Comparison of ENCODE assay signal across 8 cellular contexts in the genomic region with DNA sequence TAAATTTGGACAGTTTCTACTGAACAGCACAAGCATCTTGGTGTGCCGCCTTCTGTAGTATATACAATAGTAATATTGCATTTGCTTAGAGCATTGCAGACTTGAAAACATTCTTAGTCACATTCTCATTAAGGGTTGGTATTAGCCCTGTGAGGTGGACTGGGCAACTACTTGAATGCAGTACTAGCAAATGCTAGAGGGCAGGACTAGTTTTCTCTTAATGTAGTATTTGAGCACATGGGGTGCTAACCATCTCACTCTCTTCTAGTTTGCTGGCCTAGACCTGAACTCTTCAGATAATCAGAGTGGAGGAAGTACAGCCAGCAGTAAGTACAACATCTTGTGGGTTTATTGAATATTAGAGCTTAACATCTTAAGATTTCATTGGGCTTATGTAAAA. TPM values are rescaled to one million over a fixed set of nuclear protein-coding genes. Genes with fewer than 3 reads are reported as not detected.
DNase-seq lines count a peak whose midpoint lies in the region; ATAC-seq and TF ChIP-seq lines count a peak whose summit lies in the region.

No MANE protein-coding gene starts in this region.

- peaks cover 67% of the 10 kb centered on the region for H3K4me1 Mint-ChIP-seq in activated T-cell treated with anti-CD3 and anti-CD28 coated beads, Interleukin-2, amount 50 U/mL, for 24 hours (ENCODE audit: low read depth)
- peaks cover 35% of the 10 kb centered on the region for H3K4me1 Mint-ChIP-seq in activated naive CD8-positive, alpha-beta T cell (ENCODE audit: low read depth)

- H3K36me3 Mint-ChIP-seq in activated T-cell treated with anti-CD3 and anti-CD28 coated beads, Interleukin-2, amount 50 U/mL, for 24 hours (ENCODE audit: low read depth) = peaks cover 90% of the 10 kb centered on the region
- H3K36me3 Mint-ChIP-seq in activated naive CD8-positive, alpha-beta T cell = peaks cover 11% of the 10 kb centered on the region

- H3K36me3 ChIP-seq in thoracic aorta (peaks cover 11% of the 10 kb centered on the region), prostate gland (no peaks in the 10 kb centered on the region), mucosa of descending colon (ENCODE audit: low read depth) (no peaks in the 10 kb centered on the region)

- peak overlapping the region; percentile 86 for H3K4me3 ChIP-seq in thoracic aorta
- H3K4me3 ChIP-seq in prostate gland = peak overlapping the region in 1 of 2 donors; percentile 78
- no peak overlapping the region for H3K4me3 ChIP-seq in mucosa of descending colon

- 44% methylated on average over 1 of the region's 1 CpG for WGBS in prostate gland

- ATAC-seq in thoracic aorta (ENCODE audit: insufficient number of reproducible peaks, low FRiP score, low read depth) = no peak
- ATAC-seq in HG03045 (IDR thresholded peaks at IDR 0.05; ENCODE audit: unreplicated experiment) = no peak
- ATAC-seq in mucosa of descending colon = no peak

- H3K9me3 Mint-ChIP-seq in activated T-cell treated with anti-CD3 and anti-CD28 coated beads, Interleukin-2, amount 50 U/mL, for 24 hours = no peaks in the 10 kb centered on the region
- no peaks in the 10 kb centered on the region for H3K9me3 Mint-ChIP-seq in activated naive CD8-positive, alpha-beta T cell (ENCODE audit: low read depth)

- no peaks in the 10 kb centered on the region for H3K27me3 Mint-ChIP-seq in activated T-cell treated with anti-CD3 and anti-CD28 coated beads, Interleukin-2, amount 50 U/mL, for 24 hours
- H3K27me3 Mint-ChIP-seq in activated naive CD8-positive, alpha-beta T cell = no peaks in the 10 kb centered on the region

- H3K27ac ChIP-seq in thoracic aorta (peak overlapping the region in 1 of 2 donors; percentile 99), prostate gland (no peak overlapping the region)

- H3K9me3 ChIP-seq in thoracic aorta (no peaks in the 10 kb centered on the region), prostate gland (no peaks in the 10 kb centered on the region), mucosa of descending colon (no peaks in the 10 kb centered on the region)

- H3K27me3 ChIP-seq in thoracic aorta (replicated peaks; ENCODE audit: insufficient read depth) (no peaks in the 10 kb centered on the region), prostate gland (replicated peaks; ENCODE audit: insufficient read depth) (no peaks in the 10 kb centered on the region)

- TF ChIP-seq POLR2A in prostate gland (IDR thresholded peaks at IDR 0.05) = no peak

- peak overlapping the region; percentile 98 for H3K4me3 Mint-ChIP-seq in activated T-cell treated with anti-CD3 and anti-CD28 coated beads, Interleukin-2, amount 50 U/mL, for 24 hours
- peak overlapping the region; percentile 97 for H3K4me3 Mint-ChIP-seq in activated naive CD8-positive, alpha-beta T cell

- H3K4me1 ChIP-seq in thoracic aorta (ENCODE audit: control insufficient read depth in 1 of 2, low read depth in 2 of 2) (peaks cover 14 to 31% of the 10 kb centered on the region in 2 donors), prostate gland (replicated peaks) (no peaks in the 10 kb centered on the region), mucosa of descending colon (ENCODE audit: low read depth) (peaks cover 2% of the 10 kb centered on the region)

- no peak for DNase-seq in activated T-cell treated with anti-CD3 and anti-CD28 coated beads, Interleukin-2, amount 50 U/mL, for 24 hours
- no peak for DNase-seq in activated T-cell treated with anti-CD3 and anti-CD28 coated beads, Interleukin-2, amount 50 U/mL, for 1 hour
- DNase-seq in iris pigment epithelial cell (ENCODE audit: low read depth) (peak; percentile 12), thoracic aorta (ENCODE audit: low spot score) (no peak), prostate gland (ENCODE audit: low spot score) (no peak), mucosa of descending colon (no peak)

- TF ChIP-seq CTCF in thoracic aorta (IDR thresholded peaks at IDR 0.05) = no peak
- TF ChIP-seq CTCF in prostate gland (IDR thresholded peaks at IDR 0.05) = no peak
- TF ChIP-seq CTCF in mucosa of descending colon (IDR thresholded peaks at IDR 0.05) = no peak

- intact Hi-C loops in prostate gland (cut with DNase I) = loop anchor here (10.0 kb wide), 1 partner anchor 252 kb away; a partner anchor contains a TSS
- intact Hi-C loops in mucosa of descending colon (cut with DNase I, micrococcal nuclease) = loop anchor here in 1 of 2 donors (10.0 kb wide), 1 partner anchor 108 kb away; a partner anchor contains a TSS

- peak overlapping the region; percentile 100 for H3K27ac Mint-ChIP-seq in activated T-cell treated with anti-CD3 and anti-CD28 coated beads, Interleukin-2, amount 50 U/mL, for 24 hours
- H3K27ac Mint-ChIP-seq in activated naive CD8-positive, alpha-beta T cell = peak overlapping the region; percentile 93

RNA-seq across cellular contexts. Expression of a gene that starts 3.2 kb away (rescaled TPM):
- total RNA-seq in thoracic aorta = 100 to 1,000 TPM; 172 to 320 TPM
- 100 to 1,000 TPM; 107 to 115 TPM for total RNA-seq in prostate gland
- total RNA-seq in mucosa of descending colon = 100 to 1,000 TPM; 208 to 256 (median 250) TPM
